ENCODE assay signal across 8 cellular contexts in the genomic region with DNA sequence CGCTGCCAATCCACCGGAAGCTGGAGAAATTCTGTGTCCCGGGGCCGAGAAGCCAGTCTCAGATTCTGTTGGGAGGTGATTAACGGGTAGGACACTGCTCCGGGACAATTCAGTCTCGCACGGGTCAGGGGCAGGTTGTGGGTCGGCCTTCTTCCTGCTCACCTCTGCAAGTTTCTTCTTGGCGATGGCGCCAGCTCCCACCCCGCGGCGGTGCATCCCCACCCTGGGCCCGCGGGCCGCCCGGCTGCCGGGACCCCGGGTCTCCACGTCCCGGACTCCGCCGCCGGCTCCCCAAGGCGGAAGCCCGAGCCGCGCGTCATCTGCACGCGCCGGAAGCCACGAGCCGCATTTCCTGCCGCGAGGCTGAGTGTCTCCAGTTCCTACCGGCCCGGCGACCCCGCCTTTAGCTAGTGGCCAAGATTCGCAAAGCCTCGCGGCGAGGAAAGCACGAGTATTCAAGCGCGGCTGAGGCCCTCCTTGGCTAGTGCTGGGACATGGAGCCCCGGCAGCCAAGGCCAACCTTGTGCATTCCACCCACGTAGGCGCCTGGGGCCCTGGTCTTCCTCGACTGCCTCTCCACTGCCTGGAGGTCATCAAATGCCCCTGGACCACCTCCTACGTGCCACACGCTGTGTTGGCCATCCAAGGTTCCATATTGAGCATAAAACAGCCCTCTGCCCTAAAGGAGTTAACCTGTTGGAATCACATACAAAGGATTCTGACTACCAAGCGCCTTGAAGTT. TPM values are rescaled to one million over a fixed set of nuclear protein-coding genes. Genes with fewer than 3 reads are reported as not detected.
DNase-seq lines count a peak whose midpoint lies in the region; ATAC-seq, FAIRE-seq and TF ChIP-seq lines count a peak whose summit lies in the region.

A gene with protein sequence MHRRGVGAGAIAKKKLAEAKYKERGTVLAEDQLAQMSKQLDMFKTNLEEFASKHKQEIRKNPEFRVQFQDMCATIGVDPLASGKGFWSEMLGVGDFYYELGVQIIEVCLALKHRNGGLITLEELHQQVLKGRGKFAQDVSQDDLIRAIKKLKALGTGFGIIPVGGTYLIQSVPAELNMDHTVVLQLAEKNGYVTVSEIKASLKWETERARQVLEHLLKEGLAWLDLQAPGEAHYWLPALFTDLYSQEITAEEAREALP (minus strand): TSS at position 324 of the 742 bp plus-strand sequence. CDS start 108 bp downstream, at position 216.

- peak within 1 kb of the TSS; percentile 79 to 89 for H3K27ac ChIP-seq in kidney (ENCODE audit: low read depth in 2 of 2, low read length in 2 of 2)

- peak within 1 kb of the TSS; percentile 74 to 95 for H3K9ac ChIP-seq in kidney (ENCODE audit: low read length in 2 of 2)

- no peaks in the 10 kb centered on the region for H3K9me3 ChIP-seq in kidney (ENCODE audit: control insufficient read depth in 1 of 2, low read length in 2 of 2)

- TF ChIP-seq CTCF in AG09319 (IDR thresholded peaks at IDR 0.05; ENCODE audit: low read depth, low read length) (no peak), kidney (IDR thresholded peaks at IDR 0.05; ENCODE audit: borderline replicate concordance, extremely low read depth, insufficient read depth) (no peak)

- intact Hi-C loops in kidney (cut with DNase I) = no loop called here

- peaks cover 0 to 2% of the 10 kb centered on the region in 2 donors for H3K36me3 ChIP-seq in kidney (ENCODE audit: control insufficient read depth in 1 of 2, insufficient read depth in 2 of 2, low read length in 2 of 2)

- peaks cover 5 to 7% of the 10 kb centered on the region in 2 donors for H3K4me1 ChIP-seq in kidney (ENCODE audit: control insufficient read depth in 1 of 2, insufficient read depth in 1 of 2, low read depth in 1 of 2, low read length in 2 of 2)

- ATAC-seq in GM19043 (IDR thresholded peaks at IDR 0.05; ENCODE audit: low read depth, unreplicated experiment) (peak; percentile 77), HG03378 (IDR thresholded peaks at IDR 0.05; ENCODE audit: unreplicated experiment) (peak; percentile 74)

- no peak for FAIRE-seq in kidney (lab: Jason Lieb, UNC)

- H3K4me3 ChIP-seq in kidney (ENCODE audit: low read length in 2 of 2) = peak within 1 kb of the TSS; percentile 90 to 99

- DNase-seq in AG09319 (ENCODE audit: extremely low read depth, low read depth) = peak; percentile 65
- DNase-seq in NCI-H460 (ENCODE audit: extremely low read depth, low read depth) = peak; percentile 84
- DNase-seq in activated CD4-positive, alpha-beta T cell treated with anti-CD3 and anti-CD28 coated beads for 1 hour = peak; percentile 88
- peak; percentile 90 for DNase-seq in cerebellum (ENCODE audit: low spot score)
- peak; percentile 97 for DNase-seq in kidney
- peak; percentile 75 to 90 for DNase-seq in stimulated activated CD4-positive, alpha-beta T cell treated with anti-CD3 and anti-CD28 coated beads, Interleukin-15, amount 100 ng/mL, for 1 hour (ENCODE audit: low read depth in 1 of 2, low spot score in 1 of 2)

RNA-seq across cellular contexts. Expression of the gene that starts here (rescaled TPM):
- 102 and 108 TPM in 2 replicates for total RNA-seq in NCI-H460 (2014; rRNA removed; shearing (Covaris generic))
- 82.2 and 220 TPM in 2 replicates for polyA plus RNA-seq in NCI-H460 (2014; cell fraction: nucleus; rRNA removed)
- 28.9 TPM for total RNA-seq in cerebellum
- 110 TPM for total RNA-seq in kidney
- polyA plus RNA-seq in kidney (ENCODE audit: insufficient read depth, low read depth, low replicate concordance) = 203 TPM

Comparison
In these comparisons a context has a peak if more than half of its experiments do, and no peak if none do; other contexts are left out.
1. Peak in every context shown above with its lines: DNase-seq, ATAC-seq, H3K4me3 ChIP-seq and H3K27ac ChIP-seq.